In the genomic region with DNA sequence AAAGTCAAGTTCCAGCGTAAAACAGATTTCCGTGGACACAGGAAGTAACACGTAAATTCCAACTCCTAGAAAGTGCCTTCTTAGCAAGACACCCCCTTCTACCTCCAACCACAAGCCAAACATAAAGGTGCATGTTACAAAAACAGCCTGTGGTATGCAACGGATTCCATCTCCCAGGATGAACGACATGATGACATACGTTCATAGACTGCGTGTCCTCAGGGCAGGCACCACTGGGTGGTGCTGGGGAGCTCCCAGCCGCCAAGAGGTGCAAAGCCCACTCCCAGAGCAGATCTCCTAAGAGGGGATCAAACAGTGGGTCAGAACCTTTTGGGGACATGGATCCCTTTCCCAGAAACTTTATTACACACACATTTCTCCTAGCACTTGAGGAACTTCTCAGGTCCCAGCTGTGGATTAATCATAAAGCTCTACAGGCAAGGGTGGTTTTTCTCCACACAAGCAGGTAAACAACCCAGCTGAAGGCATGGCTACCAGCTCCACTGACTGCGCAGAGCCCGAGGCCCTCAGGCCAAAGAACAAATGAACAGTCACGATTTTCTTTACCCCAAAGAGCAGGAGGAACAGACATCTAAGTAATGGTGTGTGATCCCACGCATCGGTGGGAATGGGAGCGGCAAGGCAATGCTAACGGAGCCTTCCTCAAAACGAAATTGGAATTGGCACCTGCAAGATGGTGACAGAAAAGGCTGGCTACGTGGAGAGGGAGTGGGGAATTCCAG, we compare ENCODE assay signal across 8 cellular contexts. TPM values are rescaled to one million over a fixed set of nuclear protein-coding genes. Genes with fewer than 3 reads are reported as not detected.
A peak's percentile ranks its signal among the peaks of the same experiment; 100 is the strongest.
DNase-seq lines count a peak whose midpoint lies in the region; ATAC-seq, FAIRE-seq and TF ChIP-seq lines count a peak whose summit lies in the region.

No MANE protein-coding gene starts in this region.

- TF ChIP-seq RAD21 in A549 (conservative IDR thresholded peaks at IDR 0.05 in 1 of 2, IDR thresholded peaks at IDR 0.05 in 1 of 2) = peak; percentile 51 to 60; a peak in 4 of 5 replicates

- H3K36me3 ChIP-seq in brain microvascular endothelial cell (replicated peaks) (peaks cover 13% of the 10 kb centered on the region), right lobe of liver (peaks cover 0 to 20% (median 3%) of the 10 kb centered on the region in 4 donors)

- peak; percentile 35 to 56 for DNase-seq in A549 (ENCODE audit: low read depth in 1 of 2, low spot score in 1 of 2)
- DNase-seq in HEK293T (ENCODE audit: extremely low spot score) = peak; percentile 65
- DNase-seq in brain microvascular endothelial cell = no peak
- no peak for DNase-seq in right lobe of liver
- no peak for DNase-seq in activated CD8-positive, alpha-beta memory T cell treated with anti-CD3 and anti-CD28 coated beads, Interleukin-2, amount 50 U/mL, for 48 hours
- no peak for DNase-seq in NCI-H524 treated with DMSO at 0.1 percent for 48 hours (lab: John Stamatoyannopoulos, UW)

- H3K27me3 ChIP-seq in brain microvascular endothelial cell (replicated peaks) (no peaks in the 10 kb centered on the region), right lobe of liver (no peaks in the 10 kb centered on the region)

- H3K4me2 ChIP-seq in A549 = peak overlapping the region; percentile 53

- in situ Hi-C loops in brain microvascular endothelial cell (cut with HindIII; ENCODE audit: low pct_ligation_motif_present, low sequenced_read_pairs) = no loop called here

- TF ChIP-seq CTCF in A549 (IDR thresholded peaks at IDR 0.05) (peak; percentile 34; the same call in 2 of the 3 replicates), brain microvascular endothelial cell (IDR thresholded peaks at IDR 0.05; ENCODE audit: low read depth, low read length, missing control alignments) (peak; percentile 77), right lobe of liver (IDR thresholded peaks at IDR 0.05) (peak in 2 of 4 donors; percentile 14 to 19)

- intact Hi-C loops in right lobe of liver (cut with DNase I) = no loop called here

- CTCF ChIA-PET in A549 (lab: Yijun Ruan, JAX) (interaction anchor here (0.7 to 16.5 kb wide), 11 partner anchors 8 to 120 kb away, joined by 3 to 217 read pairs (median 6); no protein-coding TSS in a partner anchor), HEK293T (lab: Yijun Ruan, JAX) (interaction anchor here (0.6 to 2.8 kb wide), 7 partner anchors 11 to 146 kb away, joined by 3 to 19 read pairs (median 3); partner anchors contain the start of gene PSAP)

- no peak for TF ChIP-seq EP300 in A549 (IDR thresholded peaks at IDR 0.05)

- H3K27ac ChIP-seq in A549 = peak overlapping the region; percentile 41 to 46; a peak in 5 of 6 replicates
- H3K27ac ChIP-seq in brain microvascular endothelial cell = peak overlapping the region; percentile 49
- H3K27ac ChIP-seq in right lobe of liver = peak overlapping the region; percentile 48 to 64 (median 61)

- H3K4me3 ChIP-seq in A549 (no peak overlapping the region), brain microvascular endothelial cell (ENCODE audit: low read depth, low read length) (no peak overlapping the region), right lobe of liver (no peak overlapping the region)

- POLR2A ChIA-PET in A549 (lab: Yijun Ruan, JAX) = interaction anchor here (0.5 to 6.3 kb wide), 2 partner anchors 13 to 22 kb away, joined by 5 to 33 read pairs; partner anchors contain the start of gene PSAP
- POLR2A ChIA-PET in HEK293T (lab: Yijun Ruan, JAX) = interaction anchor here (0.7 to 8.6 kb wide), 3 partner anchors 13 to 127 kb away, joined by 3 to 62 read pairs (median 4); partner anchors contain the start of genes CHST3 and PSAP

- H3K9me3 ChIP-seq in A549 (no peaks in the 10 kb centered on the region), right lobe of liver (no peaks in the 10 kb centered on the region)

- 60% methylated on average over 17 of the region's 17 CpGs for WGBS in A549 (ENCODE audit: missing lambda C conversion rate)
- 51% methylated on average over 14 of the region's 17 CpGs for WGBS in right lobe of liver (ENCODE audit: insufficient coverage, low coverage, low lambda C conversion rate, missing lambda C conversion rate)

- ATAC-seq in A549 (peak in 1 of 2 experiments; percentile 69; a peak in 3 of 6 replicates), right lobe of liver (no peak), HG02884 (IDR thresholded peaks at IDR 0.05; ENCODE audit: unreplicated experiment) (no peak), HG03135 (IDR thresholded peaks at IDR 0.05; ENCODE audit: unreplicated experiment) (no peak)

- TF ChIP-seq POLR2A in A549 (IDR thresholded peaks at IDR 0.05; ENCODE audit: low read length) (no peak), right lobe of liver (IDR thresholded peaks at IDR 0.05) (no peak)

- FAIRE-seq in A549 (lab: Jason Lieb, UNC) = no peak

- H3K4me1 ChIP-seq in A549 (peaks cover 75% of the 10 kb centered on the region), right lobe of liver (peaks cover 0 to 77% (median 8%) of the 10 kb centered on the region in 4 donors)

TF ChIP-seq in A549, 52 proteins besides CTCF, POLR2A, EP300 and RAD21:
- peak; percentile 51 for TF ChIP-seq SMC3 (IDR thresholded peaks at IDR 0.05)
- no peak for TF ChIP-seq NR3C1 (IDR thresholded peaks at IDR 0.05)

TF ChIP-seq in HEK293T, 16 proteins besides CTCF, POLR2A, EP300 and RAD21:
- TF ChIP-seq ZNF384 (IDR thresholded peaks at IDR 0.05) (no peak), HDGF (IDR thresholded peaks at IDR 0.05; ENCODE audit: borderline replicate concordance) (no peak), SUZ12 (IDR thresholded peaks at IDR 0.05) (no peak), L3MBTL2 (conservative IDR thresholded peaks at IDR 0.05) (no peak), CTBP1 (IDR thresholded peaks at IDR 0.05; ENCODE audit: borderline replicate concordance) (no peak), PKNOX1 (IDR thresholded peaks at IDR 0.05) (no peak), LEF1 (IDR thresholded peaks at IDR 0.05; ENCODE audit: borderline replicate concordance) (no peak), FOXA1 (IDR thresholded peaks at IDR 0.05) (no peak)
TF ChIP-seq in HEK293T: peak in this region for 0.

RNA-seq across cellular contexts. Expression of gene PSAP, which starts 13.8 kb away (rescaled TPM):
- 1,519 and 1,660 TPM in 2 replicates for polyA plus RNA-seq in A549 (2011; rRNA removed)
- 805 and 819 TPM in 2 replicates for polyA plus RNA-seq in A549 (2012; cell fraction: cytosol; rRNA removed)
- 1,219 and 1,507 TPM in 2 replicates for polyA plus RNA-seq in A549 (2012; cell fraction: nucleus; rRNA removed)
- polyA plus RNA-seq in A549 (2017; fragmentation: RNase III; extraction: RNeasy Plus Mini Kit Qiagen cat#74134 plus additional on column Dnase treatment) = 600 to 708 TPM (median 690 TPM) in 3 replicates
- 756 and 891 TPM in 2 replicates for polyA minus RNA-seq in A549 (2011; rRNA and poly(A)+ RNA removed)
- 100 to 1,000 TPM; 520 to 743 (median 570) TPM for total RNA-seq in right lobe of liver

Comparison
In these comparisons a context has a peak if more than half of its experiments do, and no peak if none do; other contexts are left out.
1. DNase-seq: peak in A549 (2 of 2) and HEK293T (single experiment); none in brain microvascular endothelial cell (single experiment), right lobe of liver (0 of 3), activated CD8-positive, alpha-beta memory T cell treated with anti-CD3 and anti-CD28 coated beads, Interleukin-2, amount 50 U/mL, for 48 hours (single experiment) and NCI-H524 treated with DMSO at 0.1 percent for 48 hours (single experiment).
2. Peak in every context shown above with its lines, with median percentiles within 50 percentile points of each other: H3K27ac ChIP-seq.